Comparison of ENCODE assay signal across 16 cellular contexts in genomic region chr22:44738347-44738715, GRCh38. TPM values are rescaled to one million over a fixed set of nuclear protein-coding genes. Genes with fewer than 3 reads are reported as not detected.
A peak's percentile ranks its signal among the peaks of the same experiment; 100 is the strongest.
DNase-seq lines count a peak whose midpoint lies in the region; ATAC-seq and TF ChIP-seq lines count a peak whose summit lies in the region.
"Had no signal": no experiment of that assay in that cellular context is flagged by ENCODE, and none has a peak within 500 bp of the region (broad histone marks: within the 10 kb centered on the region; RNA-seq: fewer than 3 reads in every experiment).

No MANE protein-coding gene starts in this region.

- H3K4me3 Mint-ChIP-seq in progenitor cell of endocrine pancreas (ENCODE audit: low read depth): no peak overlapping the region
- H3K4me3 Mint-ChIP-seq: B cell, brain had no signal

- H3K27me3 ChIP-seq in dorsolateral prefrontal cortex: peaks cover 0 to 13% (median 0%) of the 10 kb centered on the region in 45 donors

- intact Hi-C loops in dorsolateral prefrontal cortex (cut with DNase I): no loop called here

- POLR2A ChIA-PET in RWPE1 (lab: Yijun Ruan, JAX; ENCODE audit: low non-redundant PET): no interaction called here

- H3K27me3 Mint-ChIP-seq in progenitor cell of endocrine pancreas: no peaks in the 10 kb centered on the region
- H3K27me3 Mint-ChIP-seq: B cell had no signal

- DNase-seq in ELF-1 (ENCODE audit: low read depth, low spot score): peak; percentile 74
- peak; percentile 24 for DNase-seq in RWPE1 (ENCODE audit: low spot score)
- DNase-seq in iPS-NIHi7 (ENCODE audit: extremely low spot score): peak; percentile 74
- no peak for DNase-seq in progenitor cell of endocrine pancreas (ENCODE audit: low spot score, unreplicated experiment)
- DNase-seq in activated T-cell treated with anti-CD3 and anti-CD28 coated beads for 4 hours: no peak
- no peak for DNase-seq in retina
- no peak for DNase-seq in dorsolateral prefrontal cortex
- DNase-seq: activated naive CD4-positive, alpha-beta T cell; DMS79 treated with DMSO at 0.1 percent for 48 hours; effector CD4-positive, alpha-beta T cell had no signal

- ATAC-seq in GM18870 (IDR thresholded peaks at IDR 0.05; ENCODE audit: unreplicated experiment): no peak

- peak overlapping the region; percentile 60 for H3K27ac Mint-ChIP-seq in progenitor cell of endocrine pancreas
- H3K27ac Mint-ChIP-seq: B cell, brain had no signal

- H3K4me1 Mint-ChIP-seq in progenitor cell of endocrine pancreas (ENCODE audit: low read depth): peaks cover 23% of the 10 kb centered on the region
- H3K4me1 Mint-ChIP-seq: B cell had no signal

- H3K36me3 Mint-ChIP-seq in progenitor cell of endocrine pancreas (ENCODE audit: insufficient read depth): no peaks in the 10 kb centered on the region
- H3K36me3 Mint-ChIP-seq: brain had no signal

- H3K4me3 ChIP-seq in dorsolateral prefrontal cortex: no peak overlapping the region
- H3K4me3 ChIP-seq: SK-N-MC, smooth muscle cell had no signal

- H3K9me3 Mint-ChIP-seq in progenitor cell of endocrine pancreas (ENCODE audit: low read depth): no peaks in the 10 kb centered on the region

- no peak for TF ChIP-seq CTCF in RWPE1 (conservative IDR thresholded peaks at IDR 0.05; ENCODE audit: low read depth)
- no peak for TF ChIP-seq CTCF in progenitor cell of endocrine pancreas (IDR thresholded peaks at IDR 0.05; ENCODE audit: unreplicated experiment)
- no peak for TF ChIP-seq CTCF in dorsolateral prefrontal cortex (IDR thresholded peaks at IDR 0.05 in 54 of 56, conservative IDR thresholded peaks at IDR 0.05 in 2 of 56; ENCODE audit: low read depth in 1 of 56, partially characterized antibody in 56 of 56)

- H3K27ac ChIP-seq in RWPE1: no peak overlapping the region
- no peak overlapping the region for H3K27ac ChIP-seq in dorsolateral prefrontal cortex
- H3K27ac ChIP-seq: SK-N-MC had no signal

- CTCF ChIA-PET in RWPE1 (lab: Yijun Ruan, JAX): interaction anchor here (0.6 kb wide), 2 partner anchors 42 to 47 kb away, joined by 3 read pairs; no protein-coding TSS in a partner anchor

RNA-seq across cellular contexts. Expression of gene ARHGAP8, which starts 14.0 kb away (rescaled TPM):
- total RNA-seq in progenitor cell of endocrine pancreas: 100 and 105 TPM in 2 replicates
- 10 to 100 TPM in 1 of 120 experiments, 1 to 10 TPM in 111, under 1 TPM in 7, not detected in 1; 0.51 to 10.2 (median 2.7) TPM for total RNA-seq in dorsolateral prefrontal cortex
- total RNA-seq: HT1080 had no signal

RNA-seq across cellular contexts. Expression of gene PRR5, which starts 36.3 kb away (rescaled TPM):
- 20.5 and 21.3 TPM in 2 replicates for total RNA-seq in progenitor cell of endocrine pancreas
- total RNA-seq in dorsolateral prefrontal cortex: 10 to 100 TPM in 116 of 120 experiments, 1 to 10 TPM in 4; 5.1 to 39.4 (median 15.4) TPM

Comparison
In these comparisons a context has a peak if more than half of its experiments do, and no peak if none do; other contexts are left out.
1. DNase-seq: peak in ELF-1 (single experiment), RWPE1 (single experiment) and iPS-NIHi7 (single experiment); none in progenitor cell of endocrine pancreas (single experiment), activated T-cell treated with anti-CD3 and anti-CD28 coated beads for 4 hours (single experiment), retina (single experiment) and dorsolateral prefrontal cortex (0 of 10).